ENCODE assay signal across 1 cellular context in the genomic region with DNA sequence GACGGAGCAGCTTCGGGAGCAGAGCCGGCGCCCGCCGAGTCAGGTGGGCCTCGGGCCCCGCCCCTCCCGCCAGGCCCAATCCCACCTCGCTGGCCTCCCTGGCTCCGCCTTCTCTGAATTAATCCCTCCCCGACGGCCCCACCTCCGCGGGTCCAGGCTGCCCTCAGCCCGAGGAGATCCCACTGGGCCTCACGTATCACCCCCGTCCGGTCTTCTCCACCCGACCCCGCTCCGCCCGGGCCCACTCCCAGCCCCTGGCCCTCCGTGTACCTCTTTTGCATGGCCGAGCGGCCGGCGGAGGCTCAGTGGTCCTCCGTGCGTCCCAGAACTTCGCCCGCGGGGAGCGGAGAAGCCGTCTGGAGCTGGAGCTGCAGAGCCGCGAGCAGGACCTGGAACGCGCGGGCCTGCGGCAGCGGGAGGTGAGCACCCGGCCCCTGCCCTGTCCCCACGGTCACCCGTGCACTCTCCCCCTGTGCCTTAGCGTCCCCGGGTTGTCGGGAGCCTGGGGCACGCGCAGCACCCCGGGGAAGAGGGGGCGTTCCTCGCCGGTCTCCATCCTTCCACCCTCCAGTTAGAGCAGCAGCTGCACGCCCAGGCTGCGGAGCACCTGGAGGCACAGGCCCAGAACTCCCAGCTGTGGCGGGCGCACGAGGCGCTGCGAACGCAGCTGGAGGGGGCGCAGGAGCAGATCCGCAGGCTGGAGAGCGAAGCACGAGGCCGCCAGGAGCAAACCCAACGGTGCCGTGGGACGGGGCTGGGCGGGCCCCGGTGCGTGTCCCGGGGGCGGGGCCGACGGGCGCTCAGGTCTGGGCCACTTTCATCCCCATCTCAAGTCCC.
TF ChIP-seq lines count a peak whose summit lies in the region.

No MANE protein-coding gene starts in this region.

TF ChIP-seq in A549, 52 proteins besides CTCF, POLR2A, EP300 and RAD21 (continued from another document):
- TF ChIP-seq, protein P1, sequence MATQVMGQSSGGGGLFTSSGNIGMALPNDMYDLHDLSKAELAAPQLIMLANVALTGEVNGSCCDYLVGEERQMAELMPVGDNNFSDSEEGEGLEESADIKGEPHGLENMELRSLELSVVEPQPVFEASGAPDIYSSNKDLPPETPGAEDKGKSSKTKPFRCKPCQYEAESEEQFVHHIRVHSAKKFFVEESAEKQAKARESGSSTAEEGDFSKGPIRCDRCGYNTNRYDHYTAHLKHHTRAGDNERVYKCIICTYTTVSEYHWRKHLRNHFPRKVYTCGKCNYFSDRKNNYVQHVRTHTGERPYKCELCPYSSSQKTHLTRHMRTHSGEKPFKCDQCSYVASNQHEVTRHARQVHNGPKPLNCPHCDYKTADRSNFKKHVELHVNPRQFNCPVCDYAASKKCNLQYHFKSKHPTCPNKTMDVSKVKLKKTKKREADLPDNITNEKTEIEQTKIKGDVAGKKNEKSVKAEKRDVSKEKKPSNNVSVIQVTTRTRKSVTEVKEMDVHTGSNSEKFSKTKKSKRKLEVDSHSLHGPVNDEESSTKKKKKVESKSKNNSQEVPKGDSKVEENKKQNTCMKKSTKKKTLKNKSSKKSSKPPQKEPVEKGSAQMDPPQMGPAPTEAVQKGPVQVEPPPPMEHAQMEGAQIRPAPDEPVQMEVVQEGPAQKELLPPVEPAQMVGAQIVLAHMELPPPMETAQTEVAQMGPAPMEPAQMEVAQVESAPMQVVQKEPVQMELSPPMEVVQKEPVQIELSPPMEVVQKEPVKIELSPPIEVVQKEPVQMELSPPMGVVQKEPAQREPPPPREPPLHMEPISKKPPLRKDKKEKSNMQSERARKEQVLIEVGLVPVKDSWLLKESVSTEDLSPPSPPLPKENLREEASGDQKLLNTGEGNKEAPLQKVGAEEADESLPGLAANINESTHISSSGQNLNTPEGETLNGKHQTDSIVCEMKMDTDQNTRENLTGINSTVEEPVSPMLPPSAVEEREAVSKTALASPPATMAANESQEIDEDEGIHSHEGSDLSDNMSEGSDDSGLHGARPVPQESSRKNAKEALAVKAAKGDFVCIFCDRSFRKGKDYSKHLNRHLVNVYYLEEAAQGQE (IDR thresholded peaks at IDR 0.05): no peak
- TF ChIP-seq TP53 (CRISPR knock-in tag; IDR thresholded peaks at IDR 0.05) (no peak), JUNB (IDR thresholded peaks at IDR 0.05) (no peak)
- TF ChIP-seq, protein P2, sequence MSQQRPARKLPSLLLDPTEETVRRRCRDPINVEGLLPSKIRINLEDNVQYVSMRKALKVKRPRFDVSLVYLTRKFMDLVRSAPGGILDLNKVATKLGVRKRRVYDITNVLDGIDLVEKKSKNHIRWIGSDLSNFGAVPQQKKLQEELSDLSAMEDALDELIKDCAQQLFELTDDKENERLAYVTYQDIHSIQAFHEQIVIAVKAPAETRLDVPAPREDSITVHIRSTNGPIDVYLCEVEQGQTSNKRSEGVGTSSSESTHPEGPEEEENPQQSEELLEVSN (IDR thresholded peaks at IDR 0.05; ENCODE audit: borderline replicate concordance, low read depth): 0 out of 2 replicates have a peak, but pooled peaks have one; percentile 27
